In the genomic region with DNA sequence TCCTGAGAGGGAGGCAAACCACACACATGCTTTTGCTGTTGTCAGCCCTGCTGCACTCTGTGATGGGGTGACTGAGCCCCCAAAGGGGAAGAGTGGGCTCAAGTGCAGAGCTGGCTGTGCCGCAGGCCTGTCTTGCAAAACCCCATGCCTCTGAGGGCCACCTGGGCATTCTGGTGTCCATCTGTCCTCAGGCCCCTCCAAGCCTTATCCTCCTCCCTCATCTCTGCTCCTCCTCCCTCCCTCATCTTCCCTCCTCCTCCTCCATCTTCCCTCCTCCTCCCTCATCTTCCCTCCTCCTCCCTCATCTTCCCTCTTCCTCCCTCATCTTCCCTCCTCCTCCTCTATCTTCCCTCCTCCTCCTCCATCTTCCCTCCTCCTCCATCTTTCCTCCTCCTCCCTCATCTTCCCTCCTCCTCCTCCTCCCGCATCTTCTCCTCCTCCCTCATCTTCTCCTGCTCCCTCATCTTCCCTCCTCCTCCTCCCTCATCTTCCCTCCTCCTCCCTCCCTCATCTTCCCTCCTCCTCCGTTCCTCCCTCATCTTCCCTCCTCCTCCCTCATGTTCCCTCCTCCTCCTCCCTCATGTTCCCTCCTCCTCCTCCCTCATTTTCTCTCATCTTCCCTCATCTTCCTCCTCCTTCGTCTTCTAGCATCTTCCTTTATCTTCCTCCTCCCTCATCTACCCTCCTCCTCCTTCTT, we compare ENCODE assay signal across 24 cellular contexts. TPM values are rescaled to one million over a fixed set of nuclear protein-coding genes. Genes with fewer than 3 reads are reported as not detected.
A peak's percentile ranks its signal among the peaks of the same experiment; 100 is the strongest.
DNase-seq lines count a peak whose midpoint lies in the region; ATAC-seq and TF ChIP-seq lines count a peak whose summit lies in the region.
"Had no signal": no experiment of that assay in that cellular context is flagged by ENCODE, and none has a peak within 500 bp of the region (broad histone marks: within the 10 kb centered on the region; RNA-seq: fewer than 3 reads in every experiment).

No MANE protein-coding gene starts in this region.

- H3K9me3 ChIP-seq in KOPT-K1 (ENCODE audit: insufficient read depth, low read length, poor library complexity, severe bottlenecking) = no peaks in the 10 kb centered on the region
- H3K9me3 ChIP-seq: Caco-2, colonic mucosa, heart right ventricle, spleen had no signal

- no peak overlapping the region for H3K4me3 ChIP-seq in dorsolateral prefrontal cortex
- H3K4me3 ChIP-seq: colonic mucosa, heart right ventricle, lung, spleen had no signal

- H3K27ac ChIP-seq in KOPT-K1 (ENCODE audit: low read depth, low read length, poor library complexity, severe bottlenecking) (peak overlapping the region; percentile 30), dorsolateral prefrontal cortex (peak overlapping the region in 44 of 59 donors; percentile 21 to 92 (median 76))
- H3K27ac ChIP-seq: foreskin keratinocyte, RWPE1, spleen had no signal

- H3K36me3 ChIP-seq in KOPT-K1 (ENCODE audit: insufficient read depth, low read length) = no peaks in the 10 kb centered on the region
- H3K36me3 ChIP-seq: colonic mucosa, heart right ventricle had no signal

- CTCF ChIA-PET in GM10248 (lab: Yijun Ruan, JAX) = no interaction called here
- CTCF ChIA-PET in activated naive CD4-positive, alpha-beta T cell treated with anti-CD3 and anti-CD28 coated beads for 36 hours (lab: Charles Lee) = no interaction called here

- no peak for TF ChIP-seq CTCF in GM10248 (IDR thresholded peaks at IDR 0.05; ENCODE audit: control extremely low read depth, extremely low read depth, low read depth, missing control alignments)
- no peak for TF ChIP-seq CTCF in dorsolateral prefrontal cortex (IDR thresholded peaks at IDR 0.05 in 54 of 56, conservative IDR thresholded peaks at IDR 0.05 in 2 of 56; ENCODE audit: low read depth in 1 of 56, partially characterized antibody in 56 of 56)
- TF ChIP-seq CTCF in osteocyte (IDR thresholded peaks at IDR 0.05) = no peak

- H3K36me3 Mint-ChIP-seq in osteocyte (ENCODE audit: unreplicated experiment) = no peaks in the 10 kb centered on the region
- no peaks in the 10 kb centered on the region for H3K36me3 Mint-ChIP-seq in activated naive CD4-positive, alpha-beta T cell treated with anti-CD3 and anti-CD28 coated beads for 36 hours (ENCODE audit: low read depth)

- POLR2A ChIA-PET in GM10248 (lab: Yijun Ruan, JAX) = no interaction called here

- intact Hi-C loops in dorsolateral prefrontal cortex (cut with DNase I) = loop anchor here in 1 of 2 donors (2.0 kb wide), 1 partner anchor 85 kb away; no protein-coding TSS in a partner anchor
- intact Hi-C loops in activated naive CD4-positive, alpha-beta T cell treated with anti-CD3 and anti-CD28 coated beads for 36 hours (cut with micrococcal nuclease) = no loop called here

- no peaks in the 10 kb centered on the region for H3K27me3 ChIP-seq in dorsolateral prefrontal cortex
- H3K27me3 ChIP-seq: colonic mucosa, foreskin keratinocyte had no signal

- no peaks in the 10 kb centered on the region for H3K9me3 Mint-ChIP-seq in osteocyte (ENCODE audit: unreplicated experiment)
- H3K9me3 Mint-ChIP-seq in activated naive CD4-positive, alpha-beta T cell treated with anti-CD3 and anti-CD28 coated beads for 36 hours = no peaks in the 10 kb centered on the region

- peaks cover 28% of the 10 kb centered on the region for H3K4me1 Mint-ChIP-seq in osteocyte (ENCODE audit: unreplicated experiment)
- H3K4me1 Mint-ChIP-seq in activated naive CD4-positive, alpha-beta T cell treated with anti-CD3 and anti-CD28 coated beads for 36 hours (ENCODE audit: low read depth) = no peaks in the 10 kb centered on the region
- H3K4me1 Mint-ChIP-seq: T-helper 17 cell had no signal

- no peak overlapping the region for H3K4me3 Mint-ChIP-seq in osteocyte (ENCODE audit: unreplicated experiment)
- no peak overlapping the region for H3K4me3 Mint-ChIP-seq in activated naive CD4-positive, alpha-beta T cell treated with anti-CD3 and anti-CD28 coated beads for 36 hours
- H3K4me3 Mint-ChIP-seq: activated CD8-positive, alpha-beta T cell treated with anti-CD3 and anti-CD28 coated beads, Interleukin-2, amount 10 ng/mL, durations not matched to agents 7 days and 5 days; T-helper 17 cell had no signal

- no peaks in the 10 kb centered on the region for H3K27me3 Mint-ChIP-seq in osteocyte (ENCODE audit: unreplicated experiment)
- H3K27me3 Mint-ChIP-seq in activated naive CD4-positive, alpha-beta T cell treated with anti-CD3 and anti-CD28 coated beads for 36 hours (ENCODE audit: low read depth) = no peaks in the 10 kb centered on the region

- no peak overlapping the region for H3K27ac Mint-ChIP-seq in osteocyte (ENCODE audit: unreplicated experiment)
- no peak overlapping the region for H3K27ac Mint-ChIP-seq in activated naive CD4-positive, alpha-beta T cell treated with anti-CD3 and anti-CD28 coated beads for 36 hours
- H3K27ac Mint-ChIP-seq: activated CD8-positive, alpha-beta T cell treated with anti-CD3 and anti-CD28 coated beads, Interleukin-2, amount 10 ng/mL, durations not matched to agents 7 days and 5 days; T-helper 17 cell had no signal

- ATAC-seq in GM21528 (IDR thresholded peaks at IDR 0.05; ENCODE audit: low FRiP score, unreplicated experiment) = no peak
- ATAC-seq: activated CD8-positive, alpha-beta T cell treated with anti-CD3 and anti-CD28 coated beads, Interleukin-2, amount 10 ng/mL, durations not matched to agents 7 days and 5 days; T-helper 17 cell had no signal

- DNase-seq in GM10248 (ENCODE audit: extremely low spot score) (peak; percentile 48), dorsolateral prefrontal cortex (no peak), osteocyte (ENCODE audit: extremely low spot score, unreplicated experiment) (peak; percentile 60), retina (no peak), NOMO-1 (lab: John Stamatoyannopoulos, UW; ENCODE audit: unreplicated experiment in 2 of 2) (no peak)
- DNase-seq in activated naive CD4-positive, alpha-beta T cell treated with anti-CD3 and anti-CD28 coated beads for 36 hours = no peak
- DNase-seq: activated CD4-positive, CD25-positive, alpha-beta regulatory T cell treated with anti-CD3 and anti-CD28 coated beads, Interleukin-2, amount 50 U/mL, for 72 hours; activated CD8-positive, alpha-beta T cell treated with anti-CD3 and anti-CD28 coated beads, Interleukin-2, amount 10 ng/mL, durations not matched to agents 7 days and 5 days; activated naive CD4-positive, alpha-beta T cell; DMS79 treated with DMSO at 0.1 percent for 48 hours; effector memory CD4-positive, alpha-beta T cell; GF-D8; Kasumi-1; MV-4-11; T-helper 17 cell had no signal

RNA-seq across cellular contexts. Expression of a gene that starts 40.6 kb away (rescaled TPM):
- total RNA-seq in dorsolateral prefrontal cortex (10 to 100 TPM in 116 of 120 experiments, 1 to 10 TPM in 4; 8.0 to 47.0 (median 17.5) TPM), osteocyte (0.81 and 0.86 TPM in 2 replicates)
- under 1 TPM; 0.12 to 0.35 TPM for total RNA-seq in activated naive CD4-positive, alpha-beta T cell treated with anti-CD3 and anti-CD28 coated beads for 36 hours

RNA-seq across cellular contexts. Expression of a gene that starts 40.8 kb away (rescaled TPM):
- total RNA-seq in dorsolateral prefrontal cortex (100 to 1,000 TPM in 1 of 120 experiments, 10 to 100 TPM in 117, 1 to 10 TPM in 2; 7.6 to 107 (median 23.1) TPM), osteocyte (0.24 and 0.54 TPM in 2 replicates)
- under 1 TPM; 0.14 to 0.15 TPM for total RNA-seq in activated naive CD4-positive, alpha-beta T cell treated with anti-CD3 and anti-CD28 coated beads for 36 hours
- total RNA-seq: foreskin keratinocyte had no signal

Comparison
In these comparisons a context has a peak if more than half of its experiments do, and no peak if none do; other contexts are left out.
1. DNase-seq: peak in GM10248 (single experiment) and osteocyte (single experiment); none in dorsolateral prefrontal cortex (0 of 10), retina (single experiment), activated naive CD4-positive, alpha-beta T cell treated with anti-CD3 and anti-CD28 coated beads for 36 hours (single experiment) and NOMO-1 (0 of 2).